ENCODE assay signal across 18 cellular contexts in genomic region chr2:238346539-238346938, GRCh38. TPM values are rescaled to one million over a fixed set of nuclear protein-coding genes. Genes with fewer than 3 reads are reported as not detected.
DNase-seq lines count a peak whose midpoint lies in the region; ATAC-seq and TF ChIP-seq lines count a peak whose summit lies in the region.
"Had no signal": no experiment of that assay in that cellular context is flagged by ENCODE, and none has a peak within 500 bp of the region (broad histone marks: within the 10 kb centered on the region; RNA-seq: fewer than 3 reads in every experiment).

No MANE protein-coding gene starts in this region.

- ATAC-seq in HG03432 (IDR thresholded peaks at IDR 0.05; ENCODE audit: unreplicated experiment) = peak; percentile 67
- ATAC-seq in activated CD8-positive, alpha-beta T cell treated with anti-CD3 and anti-CD28 coated beads, Interleukin-2, amount 10 ng/mL, durations not matched to agents 7 days and 5 days = no peak
- no peak for ATAC-seq in GM21526 (IDR thresholded peaks at IDR 0.05; ENCODE audit: low FRiP score, unreplicated experiment)
- ATAC-seq in sciatic nerve = no peak
- no peak for ATAC-seq in GM21515 (IDR thresholded peaks at IDR 0.05; ENCODE audit: unreplicated experiment)

- DNase-seq in DMS79 treated with DMSO at 0.1 percent for 48 hours (lab: John Stamatoyannopoulos, UW) (peak; percentile 31), GM19240 (ENCODE audit: insufficient read length, low spot score) (peak; percentile 11), nephron progenitor cell (peak; percentile 19), sciatic nerve (ENCODE audit: low spot score) (no peak)
- no peak for DNase-seq in activated CD8-positive, alpha-beta T cell treated with anti-CD3 and anti-CD28 coated beads, Interleukin-2, amount 10 ng/mL, durations not matched to agents 7 days and 5 days
- DNase-seq: ACHN, H7, MV-4-11, NCI-H1436 treated with DMSO at 0.1 percent for 48 hours, NCI-H2081 treated with DMSO at 0.1 percent for 48 hours, NCI-H226, NCI-H526, OCI-M1, RPMI8226, SJCRH30 had no signal

- no peak for TF ChIP-seq CTCF in nephron progenitor cell (IDR thresholded peaks at IDR 0.05)

- no peak overlapping the region for H3K4me3 Mint-ChIP-seq in nephron progenitor cell
- H3K4me3 Mint-ChIP-seq in activated CD8-positive, alpha-beta T cell treated with anti-CD3 and anti-CD28 coated beads, Interleukin-2, amount 10 ng/mL, durations not matched to agents 7 days and 5 days = no peak overlapping the region

- intact Hi-C loops in sciatic nerve (cut with DNase I) = no loop called here

- peaks cover 13% of the 10 kb centered on the region for H3K36me3 Mint-ChIP-seq in nephron progenitor cell (ENCODE audit: low read depth)
- H3K36me3 Mint-ChIP-seq in activated CD8-positive, alpha-beta T cell treated with anti-CD3 and anti-CD28 coated beads, Interleukin-2, amount 10 ng/mL, durations not matched to agents 7 days and 5 days (ENCODE audit: low read depth) = no peaks in the 10 kb centered on the region

- no peaks in the 10 kb centered on the region for H3K27me3 Mint-ChIP-seq in nephron progenitor cell (ENCODE audit: low read depth, poor library complexity)
- H3K27me3 Mint-ChIP-seq in activated CD8-positive, alpha-beta T cell treated with anti-CD3 and anti-CD28 coated beads, Interleukin-2, amount 10 ng/mL, durations not matched to agents 7 days and 5 days (ENCODE audit: low read depth) = no peaks in the 10 kb centered on the region

- CTCF ChIA-PET in activated CD8-positive, alpha-beta T cell treated with anti-CD3 and anti-CD28 coated beads, Interleukin-2, amount 10 ng/mL, durations not matched to agents 7 days and 5 days (lab: Charles Lee) = no interaction called here

- H3K4me1 Mint-ChIP-seq in nephron progenitor cell = peaks cover 14% of the 10 kb centered on the region
- no peaks in the 10 kb centered on the region for H3K4me1 Mint-ChIP-seq in activated CD8-positive, alpha-beta T cell treated with anti-CD3 and anti-CD28 coated beads, Interleukin-2, amount 10 ng/mL, durations not matched to agents 7 days and 5 days (ENCODE audit: low read depth)

- peak overlapping the region; percentile 73 for H3K27ac Mint-ChIP-seq in nephron progenitor cell
- no peak overlapping the region for H3K27ac Mint-ChIP-seq in activated CD8-positive, alpha-beta T cell treated with anti-CD3 and anti-CD28 coated beads, Interleukin-2, amount 10 ng/mL, durations not matched to agents 7 days and 5 days

- H3K9me3 Mint-ChIP-seq in nephron progenitor cell = no peaks in the 10 kb centered on the region
- no peaks in the 10 kb centered on the region for H3K9me3 Mint-ChIP-seq in activated CD8-positive, alpha-beta T cell treated with anti-CD3 and anti-CD28 coated beads, Interleukin-2, amount 10 ng/mL, durations not matched to agents 7 days and 5 days (ENCODE audit: insufficient read depth)

- POLR2A ChIA-PET in activated CD8-positive, alpha-beta T cell treated with anti-CD3 and anti-CD28 coated beads, Interleukin-2, amount 10 ng/mL, durations not matched to agents 7 days and 5 days (lab: Charles Lee) = no interaction called here

RNA-seq across cellular contexts. Expression of gene TRAF3IP1, which starts 26.2 kb away (rescaled TPM):
- total RNA-seq in activated CD8-positive, alpha-beta T cell treated with anti-CD3 and anti-CD28 coated beads, Interleukin-2, amount 10 ng/mL, durations not matched to agents 7 days and 5 days = 1 to 10 TPM; 7.1 to 7.5 TPM
- 33.4 TPM for total RNA-seq in sciatic nerve

RNA-seq across cellular contexts. Expression of gene PER2, which starts 58.1 kb away (rescaled TPM):
- 10 to 100 TPM; 14.6 to 17.6 TPM for total RNA-seq in activated CD8-positive, alpha-beta T cell treated with anti-CD3 and anti-CD28 coated beads, Interleukin-2, amount 10 ng/mL, durations not matched to agents 7 days and 5 days
- total RNA-seq in sciatic nerve = 24.7 TPM

Comparison
In these comparisons a context has a peak if more than half of its experiments do, and no peak if none do; other contexts are left out.
1. DNase-seq: peak in DMS79 treated with DMSO at 0.1 percent for 48 hours (single experiment), GM19240 (single experiment) and nephron progenitor cell (single experiment); none in activated CD8-positive, alpha-beta T cell treated with anti-CD3 and anti-CD28 coated beads, Interleukin-2, amount 10 ng/mL, durations not matched to agents 7 days and 5 days (single experiment) and sciatic nerve (single experiment).